Comparison of ENCODE assay signal across 1 cellular context in genomic region chr1:219185486-219186117, GRCh38.
TF ChIP-seq lines count a peak whose summit lies in the region.

No MANE protein-coding gene starts in this region.

TF ChIP-seq in GM23338, 12 proteins besides CTCF, POLR2A, EP300 and RAD21 (continued from another document):
- TF ChIP-seq ZNF462 (CRISPR knock-in tag; IDR thresholded peaks at IDR 0.05) = no peak
- TF ChIP-seq POLR2AphosphoS5 (IDR thresholded peaks at IDR 0.05; ENCODE audit: low read depth) = no peak
- TF ChIP-seq STAT1 (IDR thresholded peaks at IDR 0.05; ENCODE audit: unreplicated experiment) = no peak
- TF ChIP-seq JUNB (IDR thresholded peaks at IDR 0.05; ENCODE audit: unreplicated experiment) = no peak
- no peak for TF ChIP-seq EZH2phosphoT487 (IDR thresholded peaks at IDR 0.05; ENCODE audit: unreplicated experiment)
- TF ChIP-seq ZNF331 (CRISPR knock-in tag; IDR thresholded peaks at IDR 0.05; ENCODE audit: low read depth) = no peak
- no peak for TF ChIP-seq REST (IDR thresholded peaks at IDR 0.05; ENCODE audit: unreplicated experiment)
- no peak for TF ChIP-seq NANOG (IDR thresholded peaks at IDR 0.05; ENCODE audit: borderline replicate concordance)
